ENCODE assay signal across 17 cellular contexts in genomic region chr12:107567871-107568619, GRCh38.
A peak's percentile ranks its signal among the peaks of the same experiment; 100 is the strongest.
DNase-seq lines count a peak whose midpoint lies in the region; ATAC-seq, FAIRE-seq and TF ChIP-seq lines count a peak whose summit lies in the region.
"Had no signal": no experiment of that assay in that cellular context is flagged by ENCODE, and none has a peak within 500 bp of the region (broad histone marks: within the 10 kb centered on the region; RNA-seq: fewer than 3 reads in every experiment).

No MANE protein-coding gene starts in this region.

- no peak overlapping the region for H2AK5ac ChIP-seq in H1 (ENCODE audit: low read depth, low read length)

- H3K9me3 ChIP-seq in H1 (ENCODE audit: insufficient read depth in 2 of 2, low read depth in 1 of 2, low read length in 1 of 2) (0 out of 4 replicates have a peak, but pooled peaks cover 0 to 7% of the 10 kb centered on the region in 2 experiments), mucosa of descending colon (no peaks in the 10 kb centered on the region)
- H3K9me3 ChIP-seq: BLaER1 had no signal

- no peak overlapping the region for H3K27ac ChIP-seq in H1 (ENCODE audit: low read depth, low read length)
- H3K27ac ChIP-seq: 22Rv1, BLaER1 had no signal

- POLR2A ChIA-PET in activated CD4-positive, alpha-beta T cell treated with anti-CD3 and anti-CD28 coated beads for 36 hours (lab: Charles Lee): no interaction called here
- POLR2A ChIA-PET in activated CD4-positive, alpha-beta T cell treated with anti-CD3 and anti-CD28 coated beads, Interleukin-2, amount 10 ng/mL, durations not matched to agents 7 days and 5 days (lab: Charles Lee): interaction anchor here (0.5 kb wide), 1 partner anchor 126 kb away, joined by 4 read pairs; no protein-coding TSS in a partner anchor
- POLR2A ChIA-PET in H1 (lab: Charles Lee; ENCODE audit: partially characterized antibody): interaction anchor here (0.7 kb wide), 1 partner anchor 87 kb away, joined by 3 read pairs; no protein-coding TSS in a partner anchor

- no peaks in the 10 kb centered on the region for H3K27me3 Mint-ChIP-seq in activated CD4-positive, alpha-beta T cell treated with anti-CD3 and anti-CD28 coated beads for 36 hours
- H3K27me3 Mint-ChIP-seq in activated CD4-positive, alpha-beta T cell treated with anti-CD3 and anti-CD28 coated beads, Interleukin-2, amount 10 ng/mL, durations not matched to agents 7 days and 5 days: no peaks in the 10 kb centered on the region
- H3K27me3 Mint-ChIP-seq: CD4-positive, alpha-beta memory T cell had no signal

- DNase-seq in activated CD4-positive, alpha-beta T cell treated with anti-CD3 and anti-CD28 coated beads for 36 hours: no peak
- DNase-seq in activated CD4-positive, alpha-beta T cell treated with anti-CD3 and anti-CD28 coated beads, Interleukin-2, amount 10 ng/mL, durations not matched to agents 7 days and 5 days: no peak
- DNase-seq in RCC 7860 (ENCODE audit: low spot score) (peak; percentile 20), H1 (ENCODE audit: low read depth in 1 of 2, low spot score in 2 of 2) (no peak), mucosa of descending colon (no peak), H54 (ENCODE audit: insufficient read length, low spot score) (no peak)
- DNase-seq in activated T-cell treated with anti-CD3 and anti-CD28 coated beads, Interleukin-2, amount 50 U/mL, for 48 hours: no peak
- DNase-seq: CD4-positive, alpha-beta memory T cell; DMS153; DMS79; GF-D8; HCEC 1CT had no signal

- no peaks in the 10 kb centered on the region for H3K23me2 ChIP-seq in H1 (ENCODE audit: low read depth, low read length)

- TF ChIP-seq POLR2A in H1 (IDR thresholded peaks at IDR 0.05; ENCODE audit: control extremely low read depth in 1 of 2, low read depth in 2 of 2, low read length in 2 of 2) (no peak), H54 (IDR thresholded peaks at IDR 0.05; ENCODE audit: low read depth, low read length) (no peak)

- no peak overlapping the region for H2BK5ac ChIP-seq in H1 (ENCODE audit: low read depth, low read length)

- no peak overlapping the region for H3K4ac ChIP-seq in H1 (replicated peaks; ENCODE audit: insufficient read length, low read depth, low read length)

- H3K4me1 ChIP-seq in H1 (replicated peaks in 1 of 4; ENCODE audit: control insufficient read depth in 3 of 4, insufficient read depth in 4 of 4, low read length in 3 of 4) (no peaks in the 10 kb centered on the region), mucosa of descending colon (ENCODE audit: low read depth) (no peaks in the 10 kb centered on the region)

- TF ChIP-seq EP300 in H1 (IDR thresholded peaks at IDR 0.05; ENCODE audit: borderline replicate concordance in 1 of 2, low read depth in 2 of 2, low read length in 2 of 2): no peak

- no peak overlapping the region for H3K27ac Mint-ChIP-seq in activated CD4-positive, alpha-beta T cell treated with anti-CD3 and anti-CD28 coated beads for 36 hours
- no peak overlapping the region for H3K27ac Mint-ChIP-seq in activated CD4-positive, alpha-beta T cell treated with anti-CD3 and anti-CD28 coated beads, Interleukin-2, amount 10 ng/mL, durations not matched to agents 7 days and 5 days
- H3K27ac Mint-ChIP-seq: CD14-positive monocyte; CD4-positive, alpha-beta memory T cell had no signal

- H2BK12ac ChIP-seq in H1 (ENCODE audit: low read depth, low read length): no peak overlapping the region

- H3K79me2 ChIP-seq in H1 (ENCODE audit: control insufficient read depth in 1 of 2, insufficient read depth in 2 of 2, low read length in 2 of 2): no peaks in the 10 kb centered on the region

- no peak for FAIRE-seq in RCC 7860 (lab: Jason Lieb, UNC)
- no peak for FAIRE-seq in H1 (lab: Jason Lieb, UNC)
- no peak for FAIRE-seq in H54 (lab: Jason Lieb, UNC)
- FAIRE-seq: HTR-8/SVneo had no signal

- H3K4me1 Mint-ChIP-seq in activated CD4-positive, alpha-beta T cell treated with anti-CD3 and anti-CD28 coated beads for 36 hours: peaks cover 7% of the 10 kb centered on the region
- peaks cover 28% of the 10 kb centered on the region for H3K4me1 Mint-ChIP-seq in activated CD4-positive, alpha-beta T cell treated with anti-CD3 and anti-CD28 coated beads, Interleukin-2, amount 10 ng/mL, durations not matched to agents 7 days and 5 days

- H4K5ac ChIP-seq in H1 (ENCODE audit: insufficient read length, low read depth, low read length): no peak overlapping the region

- no peak for TF ChIP-seq CTCF in H1 (IDR thresholded peaks at IDR 0.05; ENCODE audit: control extremely low read depth in 1 of 3, insufficient read depth in 1 of 3, low read depth in 1 of 3, low read length in 3 of 3)
- TF ChIP-seq CTCF in mucosa of descending colon (IDR thresholded peaks at IDR 0.05): no peak

- no peak overlapping the region for H3K4me3 Mint-ChIP-seq in activated CD4-positive, alpha-beta T cell treated with anti-CD3 and anti-CD28 coated beads for 36 hours
- H3K4me3 Mint-ChIP-seq in activated CD4-positive, alpha-beta T cell treated with anti-CD3 and anti-CD28 coated beads, Interleukin-2, amount 10 ng/mL, durations not matched to agents 7 days and 5 days: no peak overlapping the region
- H3K4me3 Mint-ChIP-seq: CD14-positive monocyte; CD4-positive, alpha-beta memory T cell had no signal

- H3K36me3 Mint-ChIP-seq in activated CD4-positive, alpha-beta T cell treated with anti-CD3 and anti-CD28 coated beads for 36 hours (ENCODE audit: low read depth): no peaks in the 10 kb centered on the region
- no peaks in the 10 kb centered on the region for H3K36me3 Mint-ChIP-seq in activated CD4-positive, alpha-beta T cell treated with anti-CD3 and anti-CD28 coated beads, Interleukin-2, amount 10 ng/mL, durations not matched to agents 7 days and 5 days (ENCODE audit: low read depth)
- H3K36me3 Mint-ChIP-seq: CD14-positive monocyte had no signal

- no peak overlapping the region for H3K14ac ChIP-seq in H1 (ENCODE audit: insufficient read length)

- no peak overlapping the region for H4K8ac ChIP-seq in H1 (ENCODE audit: extremely low read depth, insufficient read depth, low read length)

- H2BK120ac ChIP-seq in H1 (replicated peaks; ENCODE audit: low read depth, low read length): no peak overlapping the region

- H2AFZ ChIP-seq in H1 (ENCODE audit: low read length): no peak overlapping the region

- no peak overlapping the region for H2BK15ac ChIP-seq in H1 (ENCODE audit: low read length)

- H3K23ac ChIP-seq in H1 (ENCODE audit: insufficient read length): no peak overlapping the region

- peak; percentile 19 for ATAC-seq in activated CD4-positive, alpha-beta T cell treated with anti-CD3 and anti-CD28 coated beads for 36 hours
- ATAC-seq in mucosa of descending colon (peak; percentile 64), GM19023 (IDR thresholded peaks at IDR 0.05; ENCODE audit: unreplicated experiment) (no peak)

- no peaks in the 10 kb centered on the region for H3K27me3 ChIP-seq in H1 (replicated peaks in 1 of 4; ENCODE audit: control insufficient read depth in 3 of 4, extremely low read depth in 1 of 4, insufficient read depth in 3 of 4, low read length in 3 of 4)
- H3K27me3 ChIP-seq: BLaER1 had no signal

- CTCF ChIA-PET in activated CD4-positive, alpha-beta T cell treated with anti-CD3 and anti-CD28 coated beads for 36 hours (lab: Charles Lee): interaction anchor here (1.7 kb wide), 1 partner anchor 12 kb away, joined by 5 read pairs; no protein-coding TSS in a partner anchor
- CTCF ChIA-PET in activated CD4-positive, alpha-beta T cell treated with anti-CD3 and anti-CD28 coated beads, Interleukin-2, amount 10 ng/mL, durations not matched to agents 7 days and 5 days (lab: Charles Lee): no interaction called here
- CTCF ChIA-PET in H1 (lab: Charles Lee; ENCODE audit: partially characterized antibody): interaction anchor here (0.6 to 4.1 kb wide), 13 partner anchors 9 to 469 kb away, joined by 3 to 22 read pairs (median 3); no protein-coding TSS in a partner anchor

- H4K91ac ChIP-seq in H1 (replicated peaks; ENCODE audit: insufficient read length, low read length): no peak overlapping the region

- no peak overlapping the region for H3K9ac ChIP-seq in H1 (replicated peaks in 1 of 4; ENCODE audit: extremely low read depth in 1 of 4, low read depth in 3 of 4, low read length in 3 of 4)
- H3K9ac ChIP-seq: BLaER1 had no signal

- no peak for TF ChIP-seq RAD21 in H1 (IDR thresholded peaks at IDR 0.05 in 1 of 2, conservative IDR thresholded peaks at IDR 0.05 in 1 of 2; ENCODE audit: low read depth in 2 of 2, low read length in 2 of 2)

- 79% methylated on average over 6 of the region's 6 CpGs; no CpG with 5 or more reads in 1 of the 2 experiments for WGBS in H1 (ENCODE audit: extremely low coverage in 1 of 2, insufficient coverage in 1 of 2, insufficient read length in 1 of 2, insufficient replicate concordance in 2 of 2, low coverage in 1 of 2, low lambda C conversion rate in 2 of 2, missing lambda C conversion rate in 1 of 2), 2 experiments

- intact Hi-C loops in activated CD4-positive, alpha-beta T cell treated with anti-CD3 and anti-CD28 coated beads for 36 hours (cut with DNase I, micrococcal nuclease): no loop called here
- intact Hi-C loops in mucosa of descending colon (cut with DNase I, micrococcal nuclease): no loop called here

- no peak overlapping the region for H2BK20ac ChIP-seq in H1 (ENCODE audit: low read length)

- H3K9me3 Mint-ChIP-seq in activated CD4-positive, alpha-beta T cell treated with anti-CD3 and anti-CD28 coated beads for 36 hours (ENCODE audit: low read depth): no peaks in the 10 kb centered on the region
- no peaks in the 10 kb centered on the region for H3K9me3 Mint-ChIP-seq in activated CD4-positive, alpha-beta T cell treated with anti-CD3 and anti-CD28 coated beads, Interleukin-2, amount 10 ng/mL, durations not matched to agents 7 days and 5 days
- H3K9me3 Mint-ChIP-seq: CD14-positive monocyte; CD4-positive, alpha-beta memory T cell had no signal

- no peaks in the 10 kb centered on the region for H3K36me3 ChIP-seq in H1 (ENCODE audit: control insufficient read depth in 2 of 4, insufficient read depth in 4 of 4, low read length in 3 of 4)
- no peaks in the 10 kb centered on the region for H3K36me3 ChIP-seq in mucosa of descending colon (ENCODE audit: low read depth)
- H3K36me3 ChIP-seq: BLaER1 had no signal

- H3K4me3 ChIP-seq in H1 (ENCODE audit: extremely low read depth in 1 of 4, insufficient read depth in 2 of 4, low read depth in 3 of 4, low read length in 4 of 4) (no peak overlapping the region), mucosa of descending colon (no peak overlapping the region)
- H3K4me3 ChIP-seq: BLaER1 had no signal

- H3K56ac ChIP-seq in H1 (replicated peaks; ENCODE audit: insufficient read length, low read depth, low read length): no peak overlapping the region

- H3K18ac ChIP-seq in H1 (ENCODE audit: extremely low read depth, low read length): no peak overlapping the region

- no peaks in the 10 kb centered on the region for H4K20me1 ChIP-seq in H1 (replicated peaks in 1 of 2; ENCODE audit: control insufficient read depth in 1 of 2, insufficient read depth in 2 of 2, low read length in 2 of 2)
- H4K20me1 ChIP-seq: BLaER1 had no signal

- no peak overlapping the region for H3K4me2 ChIP-seq in H1 (ENCODE audit: insufficient read depth in 1 of 2, low read depth in 2 of 2, low read length in 2 of 2)
- H3K4me2 ChIP-seq: BLaER1 had no signal

- H3K79me1 ChIP-seq in H1 (ENCODE audit: low read depth, low read length): no peaks in the 10 kb centered on the region

TF ChIP-seq in H1, 55 proteins besides CTCF, POLR2A, EP300 and RAD21:
- TF ChIP-seq CEBPB (IDR thresholded peaks at IDR 0.05; ENCODE audit: low read depth, low read length) (peak; percentile 67; the same call in 1 of the 2 replicates), MAFK (IDR thresholded peaks at IDR 0.05; ENCODE audit: low read depth, low read length) (no peak)
